Comparison of ENCODE assay signal across 18 cellular contexts in the genomic region with DNA sequence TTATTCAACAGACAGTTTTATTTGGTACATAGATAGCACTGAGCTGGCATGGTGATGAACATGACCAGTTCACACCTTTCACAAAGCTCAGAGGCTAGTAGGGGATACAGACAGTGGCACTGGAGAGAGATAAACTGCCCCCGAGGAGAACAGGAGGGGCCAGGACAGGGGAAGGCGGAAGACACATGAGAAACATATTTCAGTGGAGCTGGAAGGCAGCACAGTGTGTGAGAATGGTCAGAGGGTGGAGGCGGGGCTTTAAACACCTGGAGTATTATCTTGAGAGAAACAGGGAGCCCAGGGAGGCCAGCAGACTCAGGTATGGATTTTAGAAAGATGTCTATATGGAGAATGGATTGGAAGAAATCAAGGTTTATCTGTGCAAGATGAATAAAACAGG. TPM values are rescaled to one million over a fixed set of nuclear protein-coding genes. Genes with fewer than 3 reads are reported as not detected.
DNase-seq lines count a peak whose midpoint lies in the region; ATAC-seq and TF ChIP-seq lines count a peak whose summit lies in the region.
"Had no signal": no experiment of that assay in that cellular context is flagged by ENCODE, and none has a peak within 500 bp of the region (broad histone marks: within the 10 kb centered on the region; RNA-seq: fewer than 3 reads in every experiment).

No MANE protein-coding gene starts in this region.

- peak overlapping the region; percentile 43 for H3K9ac ChIP-seq in smooth muscle cell (ENCODE audit: low read depth)

- H3K4me2 ChIP-seq in smooth muscle cell = peak overlapping the region; percentile 36

- TF ChIP-seq EP300 in gastroesophageal sphincter (IDR thresholded peaks at IDR 0.05) = no peak

- WGBS in smooth muscle cell (ENCODE audit: low lambda C conversion rate) = 52% methylated on average over 3 of the region's 3 CpGs
- 56 to 90% methylated on average over 1 to 3 of the region's 3 CpGs for WGBS in gastroesophageal sphincter (ENCODE audit: low coverage in 1 of 2), 2 donors

- TF ChIP-seq POLR2A in gastroesophageal sphincter (IDR thresholded peaks at IDR 0.05) = no peak

- peak overlapping the region; percentile 89 for H3K27ac ChIP-seq in RWPE2 (ENCODE audit: poor library complexity, severe bottlenecking)
- peak overlapping the region; percentile 84 for H3K27ac ChIP-seq in epithelial cell of prostate
- peak overlapping the region; percentile 94 for H3K27ac ChIP-seq in smooth muscle cell (ENCODE audit: low read depth)
- no peak overlapping the region for H3K27ac ChIP-seq in gastroesophageal sphincter
- H3K27ac ChIP-seq: 22Rv1, coronary artery, HL-60 had no signal

- ATAC-seq in RWPE2 (ENCODE audit: low read depth) (no peak), gastroesophageal sphincter (no peak)
- ATAC-seq: left colon had no signal

- H3K9me3 ChIP-seq in RWPE2 (ENCODE audit: severe bottlenecking) (no peaks in the 10 kb centered on the region), smooth muscle cell (replicated peaks; ENCODE audit: low read depth) (no peaks in the 10 kb centered on the region), gastroesophageal sphincter (no peaks in the 10 kb centered on the region)
- H3K9me3 ChIP-seq: adrenal gland had no signal

- H3K36me3 ChIP-seq in RWPE2 (ENCODE audit: low read depth) (no peaks in the 10 kb centered on the region), smooth muscle cell (ENCODE audit: low read depth) (no peaks in the 10 kb centered on the region), gastroesophageal sphincter (no peaks in the 10 kb centered on the region)
- H3K36me3 ChIP-seq: adrenal gland had no signal

- H3K4me3 ChIP-seq in RWPE2 (ENCODE audit: severe bottlenecking) (no peak overlapping the region), smooth muscle cell (no peak overlapping the region), gastroesophageal sphincter (no peak overlapping the region)
- H3K4me3 ChIP-seq: adrenal gland, coronary artery had no signal

- H3K79me2 ChIP-seq in smooth muscle cell (ENCODE audit: low read depth) = no peaks in the 10 kb centered on the region

- DNase-seq in DMS53 (lab: John Stamatoyannopoulos, UW) (peak; percentile 5), DMS53 treated with DMSO at 0.1 percent for 48 hours (lab: John Stamatoyannopoulos, UW; ENCODE audit: unreplicated experiment) (no peak), RWPE2 (ENCODE audit: low spot score) (no peak), epithelial cell of prostate (ENCODE audit: low read depth, low spot score) (no peak), smooth muscle cell (lab: John Stamatoyannopoulos, UW; ENCODE audit: unreplicated experiment) (no peak), NCI-H2196 treated with DMSO at 0.1 percent for 48 hours (lab: John Stamatoyannopoulos, UW; ENCODE audit: unreplicated experiment) (no peak), NCI-H128 (lab: John Stamatoyannopoulos, UW; ENCODE audit: unreplicated experiment) (no peak)
- DNase-seq: activated CD4-positive, alpha-beta T cell treated with anti-CD3 and anti-CD28 coated beads, Interleukin-2, amount 10 ng/mL, durations not matched to agents 7 days and 5 days; activated effector memory CD4-positive, alpha-beta T cell treated with anti-CD3 and anti-CD28 coated beads, Interleukin-2, amount 50 U/mL, for 16 hours; GOT3; left colon; NCI-H1105 treated with DMSO at 0.1 percent for 48 hours; NCI-H524 treated with DMSO at 0.1 percent for 48 hours had no signal

- H4K20me1 ChIP-seq in smooth muscle cell (ENCODE audit: low read depth) = no peaks in the 10 kb centered on the region

- H3K4me1 ChIP-seq in RWPE2 (ENCODE audit: insufficient read depth, poor library complexity, severe bottlenecking) (peaks cover 33% of the 10 kb centered on the region), smooth muscle cell (ENCODE audit: low read depth) (peaks cover 4% of the 10 kb centered on the region), gastroesophageal sphincter (no peaks in the 10 kb centered on the region)

- no peak overlapping the region for H2AFZ ChIP-seq in smooth muscle cell (ENCODE audit: low read depth)

- H3F3A ChIP-seq in smooth muscle cell (ENCODE audit: low read depth) = peaks cover 3% of the 10 kb centered on the region

- no peak for TF ChIP-seq CTCF in RWPE2 (IDR thresholded peaks at IDR 0.05; ENCODE audit: poor library complexity, severe bottlenecking)
- no peak for TF ChIP-seq CTCF in smooth muscle cell (IDR thresholded peaks at IDR 0.05; ENCODE audit: borderline replicate concordance, insufficient read depth, poor library complexity, severe bottlenecking)
- no peak for TF ChIP-seq CTCF in gastroesophageal sphincter (IDR thresholded peaks at IDR 0.05)

- H3K27me3 ChIP-seq in RWPE2 (ENCODE audit: insufficient read depth, poor library complexity, severe bottlenecking) (no peaks in the 10 kb centered on the region), smooth muscle cell (ENCODE audit: low read depth) (no peaks in the 10 kb centered on the region), gastroesophageal sphincter (no peaks in the 10 kb centered on the region)
- H3K27me3 ChIP-seq: adrenal gland had no signal

RNA-seq across cellular contexts. Expression of gene CHML, which starts 49.4 kb away (rescaled TPM):
- 11.3 and 11.5 TPM in 2 replicates for total RNA-seq in smooth muscle cell
- polyA plus RNA-seq in smooth muscle cell = 2.3 and 3.9 TPM in 2 replicates
- total RNA-seq in gastroesophageal sphincter = 10 to 100 TPM in 1 of 4 donors, 1 to 10 TPM in 3; 5.3 to 10.2 (median 8.8) TPM

RNA-seq across cellular contexts. Expression of gene OPN3, which starts 49.4 kb away (rescaled TPM):
- total RNA-seq in smooth muscle cell (28.6 and 33.0 TPM in 2 replicates), gastroesophageal sphincter (10 to 100 TPM in 1 of 4 donors, 1 to 10 TPM in 3; 3.5 to 13.9 (median 4.8) TPM)
- polyA plus RNA-seq in smooth muscle cell = 24.8 and 29.9 TPM in 2 replicates

RNA-seq across cellular contexts. Expression of gene KMO, which starts 58.6 kb away (rescaled TPM):
- 0.09 TPM in 1 of 2 replicates, not detected in the other for total RNA-seq in smooth muscle cell
- 0.09 TPM in 2 replicates for polyA plus RNA-seq in smooth muscle cell
- total RNA-seq in gastroesophageal sphincter = 1 to 10 TPM in 2 of 4 donors, under 1 TPM in 1, not detected in 1; 0.62 to 3.1 (median 1.1) TPM

Comparison
In these comparisons a context has a peak if more than half of its experiments do, and no peak if none do; other contexts are left out.
1. H3K27ac ChIP-seq: peak in RWPE2 (single experiment), epithelial cell of prostate (single experiment) and smooth muscle cell (single experiment); none in gastroesophageal sphincter (0 of 4).